Comparison of ENCODE assay signal across 16 cellular contexts in the genomic region with DNA sequence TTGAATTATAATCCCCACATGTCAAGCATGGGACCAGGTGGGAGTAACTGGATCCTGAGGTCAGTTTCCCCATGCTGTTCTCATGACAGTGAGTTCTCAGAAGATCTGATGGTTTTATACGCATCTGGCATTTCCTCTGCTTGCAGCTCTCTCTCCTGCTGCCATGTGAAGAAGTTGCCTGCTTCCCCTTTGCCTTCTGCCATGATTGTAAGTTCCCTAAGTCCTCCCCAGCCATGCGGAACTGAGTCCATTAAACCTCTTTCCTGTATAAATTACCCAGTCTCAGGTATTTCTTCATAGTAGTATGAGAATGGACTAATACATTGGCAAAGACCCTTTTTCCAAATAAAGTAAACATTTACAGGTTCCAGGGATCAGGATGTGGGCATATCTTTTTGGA.
DNase-seq lines count a peak whose midpoint lies in the region; ATAC-seq and TF ChIP-seq lines count a peak whose summit lies in the region.
"Had no signal": no experiment of that assay in that cellular context is flagged by ENCODE, and none has a peak within 500 bp of the region (broad histone marks: within the 10 kb centered on the region; RNA-seq: fewer than 3 reads in every experiment).

No MANE protein-coding gene starts in this region.

- DNase-seq in NOMO-1 (lab: John Stamatoyannopoulos, UW; ENCODE audit: unreplicated experiment in 2 of 2) (peak; percentile 8 to 45), NOMO-1 treated with dmso at 0.1 percent for 144 hours (lab: John Stamatoyannopoulos, UW; ENCODE audit: unreplicated experiment) (no peak), KBM-7 (peak; percentile 40), left kidney (ENCODE audit: low read depth, low spot score) (peak; percentile 27), type B pancreatic cell (ENCODE audit: extremely low spot score, unreplicated experiment) (no peak)
- DNase-seq: 8988T; CD4-positive, alpha-beta memory T cell; DMS153; DMS79 treated with DMSO at 0.1 percent for 48 hours; GF-D8; H9 had no signal

- H3K4me3 ChIP-seq in BLaER1 = no peak overlapping the region
- H3K4me3 ChIP-seq: GM12878 had no signal

- in situ Hi-C loops in KBM-7 (cut with MboI; ENCODE audit: low pct_unique_long_range_greater_than_20kb, low sequenced_read_pairs) = no loop called here

- H3K36me3 ChIP-seq in BLaER1 = no peaks in the 10 kb centered on the region

- H3K4me2 ChIP-seq in BLaER1 = peak overlapping the region; percentile 34; the same call in 1 of the 2 replicates

- H3K4me1 ChIP-seq in BLaER1 = peaks cover 43% of the 10 kb centered on the region

- H3K4me3 Mint-ChIP-seq in type B pancreatic cell = no peak overlapping the region
- H3K4me3 Mint-ChIP-seq: B cell; CD4-positive, alpha-beta memory T cell; H9 had no signal

- H3K27me3 ChIP-seq in BLaER1 = no peaks in the 10 kb centered on the region

- no peak overlapping the region for H3K27ac Mint-ChIP-seq in type B pancreatic cell
- H3K27ac Mint-ChIP-seq: B cell; CD4-positive, alpha-beta memory T cell; H9 had no signal

- H3K27ac ChIP-seq in BLaER1 = no peak overlapping the region
- H3K27ac ChIP-seq: C4-2B had no signal

- peaks cover 9% of the 10 kb centered on the region for H3K4me1 Mint-ChIP-seq in type B pancreatic cell (ENCODE audit: unreplicated experiment)
- H3K4me1 Mint-ChIP-seq: B cell had no signal

- H3K36me3 Mint-ChIP-seq in type B pancreatic cell = no peaks in the 10 kb centered on the region
- H3K36me3 Mint-ChIP-seq: CD4-positive, alpha-beta memory T cell had no signal

- no peaks in the 10 kb centered on the region for H3K9me3 ChIP-seq in BLaER1

- no peak for TF ChIP-seq CTCF in type B pancreatic cell (conservative IDR thresholded peaks at IDR 0.05)

- no peaks in the 10 kb centered on the region for H3K9me3 Mint-ChIP-seq in type B pancreatic cell
- H3K9me3 Mint-ChIP-seq: CD4-positive, alpha-beta memory T cell; H9 had no signal

- H4K20me1 ChIP-seq in BLaER1 = no peaks in the 10 kb centered on the region

- no peak overlapping the region for H3K9ac ChIP-seq in BLaER1

- H3K27me3 Mint-ChIP-seq in type B pancreatic cell = peaks cover 14% of the 10 kb centered on the region
- H3K27me3 Mint-ChIP-seq: B cell had no signal

- no peak for ATAC-seq in GM19467 (IDR thresholded peaks at IDR 0.05; ENCODE audit: unreplicated experiment)
- ATAC-seq: GM12878 had no signal

Comparison
In these comparisons a context has a peak if more than half of its experiments do, and no peak if none do; other contexts are left out.
1. DNase-seq: peak in NOMO-1 (2 of 2), KBM-7 (single experiment) and left kidney (single experiment); none in NOMO-1 treated with dmso at 0.1 percent for 144 hours (single experiment) and type B pancreatic cell (single experiment).